ENCODE assay signal across 1 cellular context in the genomic region with DNA sequence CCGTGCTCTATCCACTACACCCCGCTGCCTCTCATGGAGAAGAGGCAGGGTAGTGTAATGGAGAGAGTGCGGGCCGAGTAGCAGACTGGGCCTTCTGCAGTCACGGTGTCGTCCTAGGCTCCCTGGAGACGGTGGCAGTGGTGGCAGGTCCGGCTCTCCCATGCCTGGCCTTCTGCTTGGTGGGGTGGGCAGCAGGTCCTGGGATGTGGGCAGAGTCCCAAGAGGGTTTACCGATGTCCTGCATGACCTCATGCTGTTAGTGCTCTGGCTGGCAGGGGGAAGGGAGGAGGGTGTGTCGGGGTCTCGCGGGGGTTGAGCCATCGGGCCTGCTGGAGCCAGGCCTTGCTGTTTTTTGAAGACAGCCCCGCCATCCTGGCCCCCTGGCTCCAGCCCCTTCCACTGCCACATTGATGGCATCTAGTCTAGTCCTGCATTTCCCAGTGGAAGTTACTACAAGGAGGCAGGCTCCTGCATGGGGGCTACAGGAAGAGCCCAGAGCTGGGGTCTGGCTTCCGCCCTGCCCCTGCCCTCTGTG.
TF ChIP-seq lines count a peak whose summit lies in the region.

No MANE protein-coding gene starts in this region.

TF ChIP-seq in H1, 55 proteins besides CTCF, POLR2A, EP300 and RAD21:
- TF ChIP-seq KDM4A (IDR thresholded peaks at IDR 0.05; ENCODE audit: low read depth, low read length, severe bottlenecking) = no peak
- TF ChIP-seq, protein P1, sequence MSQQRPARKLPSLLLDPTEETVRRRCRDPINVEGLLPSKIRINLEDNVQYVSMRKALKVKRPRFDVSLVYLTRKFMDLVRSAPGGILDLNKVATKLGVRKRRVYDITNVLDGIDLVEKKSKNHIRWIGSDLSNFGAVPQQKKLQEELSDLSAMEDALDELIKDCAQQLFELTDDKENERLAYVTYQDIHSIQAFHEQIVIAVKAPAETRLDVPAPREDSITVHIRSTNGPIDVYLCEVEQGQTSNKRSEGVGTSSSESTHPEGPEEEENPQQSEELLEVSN (IDR thresholded peaks at IDR 0.05) = no peak
- no peak for TF ChIP-seq ASH2L (IDR thresholded peaks at IDR 0.05; ENCODE audit: low read length)
- TF ChIP-seq SP4 (IDR thresholded peaks at IDR 0.05; ENCODE audit: low read length) = no peak
- no peak for TF ChIP-seq TEAD4 (IDR thresholded peaks at IDR 0.05; ENCODE audit: low read depth, low read length)
- no peak for TF ChIP-seq MAFK (IDR thresholded peaks at IDR 0.05; ENCODE audit: low read depth, low read length)
- TF ChIP-seq JUND (IDR thresholded peaks at IDR 0.05; ENCODE audit: low read length) = no peak
- TF ChIP-seq, protein P2, sequence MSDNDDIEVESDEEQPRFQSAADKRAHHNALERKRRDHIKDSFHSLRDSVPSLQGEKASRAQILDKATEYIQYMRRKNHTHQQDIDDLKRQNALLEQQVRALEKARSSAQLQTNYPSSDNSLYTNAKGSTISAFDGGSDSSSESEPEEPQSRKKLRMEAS (IDR thresholded peaks at IDR 0.05) = no peak
- no peak for TF ChIP-seq SP1 (IDR thresholded peaks at IDR 0.05; ENCODE audit: low read depth, low read length)
- TF ChIP-seq CTBP2 (IDR thresholded peaks at IDR 0.05; ENCODE audit: borderline replicate concordance, insufficient read depth, insufficient read length, low read length) = no peak
- TF ChIP-seq CBX5 (IDR thresholded peaks at IDR 0.05; ENCODE audit: low read depth, low read length) = no peak
- TF ChIP-seq, protein P3, sequence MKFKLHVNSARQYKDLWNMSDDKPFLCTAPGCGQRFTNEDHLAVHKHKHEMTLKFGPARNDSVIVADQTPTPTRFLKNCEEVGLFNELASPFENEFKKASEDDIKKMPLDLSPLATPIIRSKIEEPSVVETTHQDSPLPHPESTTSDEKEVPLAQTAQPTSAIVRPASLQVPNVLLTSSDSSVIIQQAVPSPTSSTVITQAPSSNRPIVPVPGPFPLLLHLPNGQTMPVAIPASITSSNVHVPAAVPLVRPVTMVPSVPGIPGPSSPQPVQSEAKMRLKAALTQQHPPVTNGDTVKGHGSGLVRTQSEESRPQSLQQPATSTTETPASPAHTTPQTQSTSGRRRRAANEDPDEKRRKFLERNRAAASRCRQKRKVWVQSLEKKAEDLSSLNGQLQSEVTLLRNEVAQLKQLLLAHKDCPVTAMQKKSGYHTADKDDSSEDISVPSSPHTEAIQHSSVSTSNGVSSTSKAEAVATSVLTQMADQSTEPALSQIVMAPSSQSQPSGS (IDR thresholded peaks at IDR 0.05; ENCODE audit: low read length) = no peak
- TF ChIP-seq RNF2 (IDR thresholded peaks at IDR 0.05; ENCODE audit: borderline replicate concordance, low read depth, low read length, missing control alignments, poor library complexity, severe bottlenecking) = no peak
- TF ChIP-seq FOSL1 (IDR thresholded peaks at IDR 0.05; ENCODE audit: insufficient read depth, low read depth, low read length) = no peak
